ENCODE assay signal across 1 cellular context in the genomic region with DNA sequence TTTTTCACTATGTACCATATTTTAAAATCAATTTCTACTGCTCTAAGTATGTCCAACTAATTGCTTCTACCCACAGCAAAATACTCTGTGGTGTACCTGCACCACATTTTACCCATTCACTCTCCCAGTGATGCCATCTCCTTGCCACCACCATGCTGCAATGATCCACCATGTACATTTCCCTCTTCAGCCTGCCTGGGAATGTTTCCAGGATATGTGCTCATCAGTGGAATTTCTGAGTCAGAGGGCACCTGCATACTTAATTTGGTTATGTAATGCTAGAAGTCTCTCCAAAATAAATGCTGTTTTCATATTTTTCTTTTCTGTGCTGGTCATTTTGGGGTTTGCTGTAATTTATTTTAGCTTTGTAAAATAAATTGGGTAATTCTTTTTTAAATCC.
TF ChIP-seq lines count a peak whose summit lies in the region.

No MANE protein-coding gene starts in this region.

TF ChIP-seq in SK-N-SH, 30 proteins besides CTCF, POLR2A, EP300 and RAD21 (continued from another document):
- TF ChIP-seq, protein P1, sequence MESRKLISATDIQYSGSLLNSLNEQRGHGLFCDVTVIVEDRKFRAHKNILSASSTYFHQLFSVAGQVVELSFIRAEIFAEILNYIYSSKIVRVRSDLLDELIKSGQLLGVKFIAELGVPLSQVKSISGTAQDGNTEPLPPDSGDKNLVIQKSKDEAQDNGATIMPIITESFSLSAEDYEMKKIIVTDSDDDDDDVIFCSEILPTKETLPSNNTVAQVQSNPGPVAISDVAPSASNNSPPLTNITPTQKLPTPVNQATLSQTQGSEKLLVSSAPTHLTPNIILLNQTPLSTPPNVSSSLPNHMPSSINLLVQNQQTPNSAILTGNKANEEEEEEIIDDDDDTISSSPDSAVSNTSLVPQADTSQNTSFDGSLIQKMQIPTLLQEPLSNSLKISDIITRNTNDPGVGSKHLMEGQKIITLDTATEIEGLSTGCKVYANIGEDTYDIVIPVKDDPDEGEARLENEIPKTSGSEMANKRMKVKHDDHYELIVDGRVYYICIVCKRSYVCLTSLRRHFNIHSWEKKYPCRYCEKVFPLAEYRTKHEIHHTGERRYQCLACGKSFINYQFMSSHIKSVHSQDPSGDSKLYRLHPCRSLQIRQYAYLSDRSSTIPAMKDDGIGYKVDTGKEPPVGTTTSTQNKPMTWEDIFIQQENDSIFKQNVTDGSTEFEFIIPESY (IDR thresholded peaks at IDR 0.05; ENCODE audit: borderline replicate concordance, low read depth), result 0 out of 2 replicates have a peak, but pooled peaks have one; percentile 25
- no peak for TF ChIP-seq MEF2A (IDR thresholded peaks at IDR 0.05; ENCODE audit: borderline replicate concordance, low read depth)
- TF ChIP-seq REST (IDR thresholded peaks at IDR 0.05; ENCODE audit: low read depth, low read length), result no peak
- 0 out of 2 replicates have a peak, but pooled peaks have one; percentile 52 for TF ChIP-seq MAX (IDR thresholded peaks at IDR 0.05; ENCODE audit: low read depth)
- TF ChIP-seq CHD2 (IDR thresholded peaks at IDR 0.05; ENCODE audit: low read length, partially characterized antibody), result no peak
